In the genomic region with DNA sequence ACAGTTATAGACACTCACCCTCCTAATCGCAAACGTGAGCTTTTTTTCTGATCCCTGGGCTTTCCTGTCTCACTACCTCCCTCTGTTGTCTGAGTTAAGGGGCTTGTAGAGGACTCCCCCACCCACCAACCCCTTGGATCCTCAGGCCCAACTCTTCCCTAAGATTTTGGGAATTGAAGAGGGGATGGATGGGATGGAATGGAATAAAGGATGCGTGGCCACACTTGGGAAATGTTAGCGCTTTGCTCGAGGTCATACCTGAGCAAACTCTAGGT, we compare ENCODE assay signal across 10 cellular contexts. TPM values are rescaled to one million over a fixed set of nuclear protein-coding genes. Genes with fewer than 3 reads are reported as not detected.
A peak's percentile ranks its signal among the peaks of the same experiment; 100 is the strongest.
DNase-seq lines count a peak whose midpoint lies in the region; ATAC-seq and TF ChIP-seq lines count a peak whose summit lies in the region.
"Had no signal": no experiment of that assay in that cellular context is flagged by ENCODE, and none has a peak within 500 bp of the region (broad histone marks: within the 10 kb centered on the region; RNA-seq: fewer than 3 reads in every experiment).

No MANE protein-coding gene starts in this region.

- H3K27ac Mint-ChIP-seq in activated CD4-positive, alpha-beta T cell treated with anti-CD3 and anti-CD28 coated beads for 36 hours: no peak overlapping the region
- H3K27ac Mint-ChIP-seq in endodermal cell: no peak overlapping the region
- H3K27ac Mint-ChIP-seq in stimulated activated naive CD8-positive, alpha-beta T cell treated with anti-CD3 and anti-CD28 coated beads, Interleukin-15, amount 100 ng/mL, for 72 hours: no peak overlapping the region

- WGBS in endodermal cell (ENCODE audit: insufficient coverage in 1 of 2, insufficient read length in 1 of 2), 2 experiments: 9% methylated on average over 5 of the region's 5 CpGs; no CpG with 5 or more reads in 1 of the 2 experiments

- peaks cover 37% of the 10 kb centered on the region for H3K4me1 Mint-ChIP-seq in activated CD4-positive, alpha-beta T cell treated with anti-CD3 and anti-CD28 coated beads for 36 hours
- peaks cover 13% of the 10 kb centered on the region for H3K4me1 Mint-ChIP-seq in endodermal cell
- peaks cover 42% of the 10 kb centered on the region for H3K4me1 Mint-ChIP-seq in stimulated activated naive CD8-positive, alpha-beta T cell treated with anti-CD3 and anti-CD28 coated beads, Interleukin-15, amount 100 ng/mL, for 72 hours

- H3K9me3 ChIP-seq in endodermal cell (ENCODE audit: control insufficient read depth, low read length): no peaks in the 10 kb centered on the region
- H3K9me3 ChIP-seq: right atrium auricular region had no signal

- intact Hi-C loops in activated CD4-positive, alpha-beta T cell treated with anti-CD3 and anti-CD28 coated beads for 36 hours (cut with DNase I, micrococcal nuclease): loop anchor here (2.0 to 10.0 kb wide), 6 partner anchors 59 to 1111 kb away; a partner anchor contains a TSS

- CTCF ChIA-PET in activated CD4-positive, alpha-beta T cell treated with anti-CD3 and anti-CD28 coated beads for 36 hours (lab: Charles Lee): no interaction called here

- H3K4me1 ChIP-seq in endodermal cell (ENCODE audit: control insufficient read depth, insufficient read depth, low read length): no peaks in the 10 kb centered on the region

- no peaks in the 10 kb centered on the region for H3K36me3 Mint-ChIP-seq in activated CD4-positive, alpha-beta T cell treated with anti-CD3 and anti-CD28 coated beads for 36 hours (ENCODE audit: low read depth)
- no peaks in the 10 kb centered on the region for H3K36me3 Mint-ChIP-seq in endodermal cell (ENCODE audit: low read depth)

- H3K27me3 ChIP-seq in endodermal cell (ENCODE audit: control insufficient read depth, insufficient read depth, low read length, poor library complexity, severe bottlenecking): peaks cover 11% of the 10 kb centered on the region
- H3K27me3 ChIP-seq: right atrium auricular region had no signal

- no peaks in the 10 kb centered on the region for H3K36me3 ChIP-seq in endodermal cell (ENCODE audit: control insufficient read depth, insufficient read depth, low read length)
- H3K36me3 ChIP-seq: right atrium auricular region had no signal

- peak; percentile 72 for TF ChIP-seq CTCF in endodermal cell (conservative IDR thresholded peaks at IDR 0.05)

- no peak for DNase-seq in activated CD4-positive, alpha-beta T cell treated with anti-CD3 and anti-CD28 coated beads for 36 hours
- no peak for DNase-seq in activated CD4-positive, alpha-beta T cell treated with anti-CD3 and anti-CD28 coated beads, Interleukin-2, amount 50 U/mL, for 4 hours
- DNase-seq in NCI-H526 treated with DMSO at 0.1 percent for 48 hours (lab: John Stamatoyannopoulos, UW) (peak; percentile 22), endodermal cell (peak; percentile 48), occipital lobe (lab: John Stamatoyannopoulos, UW) (no peak)
- DNase-seq in stimulated activated naive CD8-positive, alpha-beta T cell treated with anti-CD3 and anti-CD28 coated beads, Interleukin-15, amount 100 ng/mL, for 72 hours: no peak
- no peak for DNase-seq in stimulated activated CD4-positive, alpha-beta T cell treated with anti-CD3 and anti-CD28 coated beads, Interleukin-2, amount 100 ng/mL, for 48 hours
- DNase-seq in stimulated activated CD4-positive, alpha-beta T cell treated with anti-CD3 and anti-CD28 coated beads, Interleukin-15, amount 100 ng/mL, for 24 hours: no peak

- H3K27me3 Mint-ChIP-seq in activated CD4-positive, alpha-beta T cell treated with anti-CD3 and anti-CD28 coated beads for 36 hours: no peaks in the 10 kb centered on the region
- peaks cover 40% of the 10 kb centered on the region for H3K27me3 Mint-ChIP-seq in endodermal cell (ENCODE audit: insufficient read depth)
- no peaks in the 10 kb centered on the region for H3K27me3 Mint-ChIP-seq in stimulated activated naive CD8-positive, alpha-beta T cell treated with anti-CD3 and anti-CD28 coated beads, Interleukin-15, amount 100 ng/mL, for 72 hours

- peak overlapping the region; percentile 87 for H3K4me3 Mint-ChIP-seq in activated CD4-positive, alpha-beta T cell treated with anti-CD3 and anti-CD28 coated beads for 36 hours
- peak overlapping the region; percentile 90 for H3K4me3 Mint-ChIP-seq in endodermal cell
- peak overlapping the region; percentile 98 for H3K4me3 Mint-ChIP-seq in stimulated activated naive CD8-positive, alpha-beta T cell treated with anti-CD3 and anti-CD28 coated beads, Interleukin-15, amount 100 ng/mL, for 72 hours

- no peak overlapping the region for H3K9ac ChIP-seq in endodermal cell (ENCODE audit: extremely low read depth, low read length, poor library complexity, severe bottlenecking)

- ATAC-seq in activated CD4-positive, alpha-beta T cell treated with anti-CD3 and anti-CD28 coated beads for 36 hours: no peak
- no peak for ATAC-seq in stimulated activated naive CD8-positive, alpha-beta T cell treated with anti-CD3 and anti-CD28 coated beads, Interleukin-15, amount 100 ng/mL, for 72 hours
- ATAC-seq: K562 had no signal

- no peaks in the 10 kb centered on the region for H3K9me3 Mint-ChIP-seq in activated CD4-positive, alpha-beta T cell treated with anti-CD3 and anti-CD28 coated beads for 36 hours (ENCODE audit: low read depth)
- H3K9me3 Mint-ChIP-seq in endodermal cell: no peaks in the 10 kb centered on the region
- no peaks in the 10 kb centered on the region for H3K9me3 Mint-ChIP-seq in stimulated activated naive CD8-positive, alpha-beta T cell treated with anti-CD3 and anti-CD28 coated beads, Interleukin-15, amount 100 ng/mL, for 72 hours

- POLR2A ChIA-PET in activated CD4-positive, alpha-beta T cell treated with anti-CD3 and anti-CD28 coated beads for 36 hours (lab: Charles Lee): interaction anchor here (0.6 kb wide), 1 partner anchor 688 kb away, joined by 3 read pairs; no protein-coding TSS in a partner anchor

- H3K27ac ChIP-seq in endodermal cell (ENCODE audit: low read depth, low read length): no peak overlapping the region
- H3K27ac ChIP-seq: right atrium auricular region had no signal

- H3K4me3 ChIP-seq in endodermal cell (ENCODE audit: low read length): peak overlapping the region; percentile 76
- H3K4me3 ChIP-seq: K562 had no signal

RNA-seq across cellular contexts. Expression of a gene that starts 1.5 kb away (rescaled TPM):
- 1 to 10 TPM; 6.2 to 7.3 TPM for total RNA-seq in activated CD4-positive, alpha-beta T cell treated with anti-CD3 and anti-CD28 coated beads for 36 hours
- total RNA-seq in endodermal cell (10 to 100 TPM; 16.9 to 28.7 TPM), occipital lobe (200 TPM)
- 9.2 TPM for polyA plus RNA-seq in endodermal cell (2013, experiment 1 of 2)
- 10.1 TPM for polyA plus RNA-seq in endodermal cell (2013, experiment 2 of 2)
- total RNA-seq: K562 had no signal
- polyA plus RNA-seq: K562 had no signal

Comparison
In these comparisons a context has a peak if more than half of its experiments do, and no peak if none do; other contexts are left out.
1. DNase-seq: peak in NCI-H526 treated with DMSO at 0.1 percent for 48 hours (single experiment) and endodermal cell (single experiment); none in activated CD4-positive, alpha-beta T cell treated with anti-CD3 and anti-CD28 coated beads for 36 hours (single experiment), activated CD4-positive, alpha-beta T cell treated with anti-CD3 and anti-CD28 coated beads, Interleukin-2, amount 50 U/mL, for 4 hours (0 of 2), stimulated activated naive CD8-positive, alpha-beta T cell treated with anti-CD3 and anti-CD28 coated beads, Interleukin-15, amount 100 ng/mL, for 72 hours (0 of 2), occipital lobe (single experiment), stimulated activated CD4-positive, alpha-beta T cell treated with anti-CD3 and anti-CD28 coated beads, Interleukin-2, amount 100 ng/mL, for 48 hours (0 of 2) and stimulated activated CD4-positive, alpha-beta T cell treated with anti-CD3 and anti-CD28 coated beads, Interleukin-15, amount 100 ng/mL, for 24 hours (single experiment).
2. Peak in every context shown above with its lines, with median percentiles within 50 percentile points of each other: H3K4me3 Mint-ChIP-seq.